Comparison of ENCODE assay signal across 1 cellular context in the genomic region with DNA sequence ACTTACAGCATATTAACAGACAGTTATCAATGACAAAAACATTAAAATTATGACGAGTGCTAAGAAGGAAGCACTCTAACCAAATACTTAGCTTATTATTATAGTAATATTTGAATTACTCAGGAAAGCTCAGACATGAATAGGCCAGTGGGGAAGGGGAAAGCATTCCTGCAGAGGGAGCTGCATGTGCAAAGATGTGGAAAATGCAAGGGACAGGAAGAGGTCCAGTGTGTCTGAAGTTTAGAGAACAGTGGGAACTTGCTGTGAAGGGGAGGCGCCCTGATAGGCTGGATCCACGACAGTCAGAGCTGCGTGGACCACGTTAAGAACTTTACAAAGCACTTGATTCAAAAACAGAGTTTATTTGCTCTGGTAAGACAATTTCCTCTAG.
TF ChIP-seq lines count a peak whose summit lies in the region.

No MANE protein-coding gene starts in this region.

TF ChIP-seq in HepG2, 621 proteins besides CTCF, POLR2A, EP300 and RAD21 (continued from another document and continues in another):
- TF ChIP-seq HMGXB4 (CRISPR knock-in tag; IDR thresholded peaks at IDR 0.05; ENCODE audit: borderline replicate concordance in 1 of 2, low read depth in 1 of 2), result peak in 1 of 2 experiments; percentile 47; a peak in 1 of 4 replicates
- peak; percentile 40; the same call in 1 of the 2 replicates for TF ChIP-seq POLR2G (IDR thresholded peaks at IDR 0.05; ENCODE audit: low read depth, low read length)
- no peak for TF ChIP-seq ZNF564 (CRISPR knock-in tag; IDR thresholded peaks at IDR 0.05)
- no peak for TF ChIP-seq ZNF234 (CRISPR knock-in tag; conservative IDR thresholded peaks at IDR 0.05)
- TF ChIP-seq TFDP1 (CRISPR knock-in tag; IDR thresholded peaks at IDR 0.05; ENCODE audit: borderline replicate concordance), result no peak
- no peak for TF ChIP-seq NFIB (CRISPR knock-in tag; IDR thresholded peaks at IDR 0.05; ENCODE audit: borderline replicate concordance)
- no peak for TF ChIP-seq CBX5 (CRISPR knock-in tag; IDR thresholded peaks at IDR 0.05; ENCODE audit: borderline replicate concordance)
- no peak for TF ChIP-seq ZNF354B (CRISPR knock-in tag; IDR thresholded peaks at IDR 0.05)
- TF ChIP-seq ZNF782 (CRISPR knock-in tag; IDR thresholded peaks at IDR 0.05; ENCODE audit: borderline replicate concordance), result no peak
- TF ChIP-seq ZNF784 (CRISPR knock-in tag; IDR thresholded peaks at IDR 0.05; ENCODE audit: borderline replicate concordance), result no peak
- TF ChIP-seq ZBTB8A (CRISPR knock-in tag; IDR thresholded peaks at IDR 0.05; ENCODE audit: borderline replicate concordance, low read depth), result no peak
- no peak for TF ChIP-seq CCDC6 (CRISPR knock-in tag; IDR thresholded peaks at IDR 0.05)
- TF ChIP-seq RNF2 (conservative IDR thresholded peaks at IDR 0.05; ENCODE audit: low read depth), result no peak
- no peak for TF ChIP-seq DPF2 (CRISPR knock-in tag; IDR thresholded peaks at IDR 0.05; ENCODE audit: borderline replicate concordance, low read depth)
- TF ChIP-seq, protein P1, sequence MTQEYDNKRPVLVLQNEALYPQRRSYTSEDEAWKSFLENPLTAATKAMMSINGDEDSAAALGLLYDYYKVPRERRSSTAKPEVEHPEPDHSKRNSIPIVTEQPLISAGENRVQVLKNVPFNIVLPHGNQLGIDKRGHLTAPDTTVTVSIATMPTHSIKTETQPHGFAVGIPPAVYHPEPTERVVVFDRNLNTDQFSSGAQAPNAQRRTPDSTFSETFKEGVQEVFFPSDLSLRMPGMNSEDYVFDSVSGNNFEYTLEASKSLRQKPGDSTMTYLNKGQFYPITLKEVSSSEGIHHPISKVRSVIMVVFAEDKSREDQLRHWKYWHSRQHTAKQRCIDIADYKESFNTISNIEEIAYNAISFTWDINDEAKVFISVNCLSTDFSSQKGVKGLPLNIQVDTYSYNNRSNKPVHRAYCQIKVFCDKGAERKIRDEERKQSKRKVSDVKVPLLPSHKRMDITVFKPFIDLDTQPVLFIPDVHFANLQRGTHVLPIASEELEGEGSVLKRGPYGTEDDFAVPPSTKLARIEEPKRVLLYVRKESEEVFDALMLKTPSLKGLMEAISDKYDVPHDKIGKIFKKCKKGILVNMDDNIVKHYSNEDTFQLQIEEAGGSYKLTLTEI (CRISPR knock-in tag; conservative IDR thresholded peaks at IDR 0.05), result no peak
- no peak for TF ChIP-seq ZSCAN21 (CRISPR knock-in tag; IDR thresholded peaks at IDR 0.05; ENCODE audit: borderline replicate concordance)
- TF ChIP-seq MTA3 (CRISPR knock-in tag; IDR thresholded peaks at IDR 0.05), result no peak
- no peak for TF ChIP-seq NCOA5 (CRISPR knock-in tag; IDR thresholded peaks at IDR 0.05)
- no peak for TF ChIP-seq JUN (CRISPR knock-in tag; IDR thresholded peaks at IDR 0.05)
- TF ChIP-seq MAF1 (CRISPR knock-in tag; IDR thresholded peaks at IDR 0.05; ENCODE audit: borderline replicate concordance), result no peak
- TF ChIP-seq RERE (CRISPR knock-in tag; IDR thresholded peaks at IDR 0.05; ENCODE audit: low read depth), result no peak
- no peak for TF ChIP-seq ZNF451 (CRISPR knock-in tag; IDR thresholded peaks at IDR 0.05)
- TF ChIP-seq SIX1 (CRISPR knock-in tag; IDR thresholded peaks at IDR 0.05; ENCODE audit: borderline replicate concordance), result no peak
- TF ChIP-seq TEAD3 (CRISPR knock-in tag; optimal IDR thresholded peaks at IDR 0.05; ENCODE audit: borderline replicate concordance), result peak; percentile 47
- no peak for TF ChIP-seq THAP11 (CRISPR knock-in tag; IDR thresholded peaks at IDR 0.05)
- TF ChIP-seq ZNF496 (CRISPR knock-in tag; IDR thresholded peaks at IDR 0.05; ENCODE audit: insufficient replicate concordance), result no peak
- no peak for TF ChIP-seq MXI1 (IDR thresholded peaks at IDR 0.05; ENCODE audit: borderline replicate concordance, low read depth, low read length)
- TF ChIP-seq ZNF280B (CRISPR knock-in tag; IDR thresholded peaks at IDR 0.05; ENCODE audit: borderline replicate concordance), result no peak
- no peak for TF ChIP-seq ZC3H4 (CRISPR knock-in tag; IDR thresholded peaks at IDR 0.05; ENCODE audit: borderline replicate concordance)
- TF ChIP-seq PAF1 (CRISPR knock-in tag; IDR thresholded peaks at IDR 0.05), result no peak
- no peak for TF ChIP-seq SP5 (CRISPR knock-in tag; IDR thresholded peaks at IDR 0.05; ENCODE audit: borderline replicate concordance, low read depth)
- TF ChIP-seq SMC3 (IDR thresholded peaks at IDR 0.05; ENCODE audit: low read length), result peak; percentile 19; the same call in 1 of the 2 replicates
- no peak for TF ChIP-seq SIN3A (IDR thresholded peaks at IDR 0.05; ENCODE audit: borderline replicate concordance, low read depth, low read length)
- TF ChIP-seq SMAD3 (CRISPR knock-in tag; IDR thresholded peaks at IDR 0.05), result no peak
- TF ChIP-seq TBL1XR1 (IDR thresholded peaks at IDR 0.05; ENCODE audit: borderline replicate concordance, low read length, partially characterized antibody), result no peak
- no peak for TF ChIP-seq KDM4B (CRISPR knock-in tag; IDR thresholded peaks at IDR 0.05)
- TF ChIP-seq ZNF615 (CRISPR knock-in tag; IDR thresholded peaks at IDR 0.05; ENCODE audit: borderline replicate concordance), result no peak
- no peak for TF ChIP-seq ZFP62 (CRISPR knock-in tag; IDR thresholded peaks at IDR 0.05)
- TF ChIP-seq, protein P2, sequence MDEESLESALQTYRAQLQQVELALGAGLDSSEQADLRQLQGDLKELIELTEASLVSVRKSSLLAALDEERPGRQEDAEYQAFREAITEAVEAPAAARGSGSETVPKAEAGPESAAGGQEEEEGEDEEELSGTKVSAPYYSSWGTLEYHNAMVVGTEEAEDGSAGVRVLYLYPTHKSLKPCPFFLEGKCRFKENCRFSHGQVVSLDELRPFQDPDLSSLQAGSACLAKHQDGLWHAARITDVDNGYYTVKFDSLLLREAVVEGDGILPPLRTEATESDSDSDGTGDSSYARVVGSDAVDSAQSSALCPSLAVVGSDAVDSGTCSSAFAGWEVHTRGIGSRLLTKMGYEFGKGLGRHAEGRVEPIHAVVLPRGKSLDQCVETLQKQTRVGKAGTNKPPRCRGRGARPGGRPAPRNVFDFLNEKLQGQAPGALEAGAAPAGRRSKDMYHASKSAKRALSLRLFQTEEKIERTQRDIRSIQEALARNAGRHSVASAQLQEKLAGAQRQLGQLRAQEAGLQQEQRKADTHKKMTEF (CRISPR knock-in tag; IDR thresholded peaks at IDR 0.05), result no peak
- TF ChIP-seq SP2 (CRISPR knock-in tag; IDR thresholded peaks at IDR 0.05), result no peak
- TF ChIP-seq, protein P3, sequence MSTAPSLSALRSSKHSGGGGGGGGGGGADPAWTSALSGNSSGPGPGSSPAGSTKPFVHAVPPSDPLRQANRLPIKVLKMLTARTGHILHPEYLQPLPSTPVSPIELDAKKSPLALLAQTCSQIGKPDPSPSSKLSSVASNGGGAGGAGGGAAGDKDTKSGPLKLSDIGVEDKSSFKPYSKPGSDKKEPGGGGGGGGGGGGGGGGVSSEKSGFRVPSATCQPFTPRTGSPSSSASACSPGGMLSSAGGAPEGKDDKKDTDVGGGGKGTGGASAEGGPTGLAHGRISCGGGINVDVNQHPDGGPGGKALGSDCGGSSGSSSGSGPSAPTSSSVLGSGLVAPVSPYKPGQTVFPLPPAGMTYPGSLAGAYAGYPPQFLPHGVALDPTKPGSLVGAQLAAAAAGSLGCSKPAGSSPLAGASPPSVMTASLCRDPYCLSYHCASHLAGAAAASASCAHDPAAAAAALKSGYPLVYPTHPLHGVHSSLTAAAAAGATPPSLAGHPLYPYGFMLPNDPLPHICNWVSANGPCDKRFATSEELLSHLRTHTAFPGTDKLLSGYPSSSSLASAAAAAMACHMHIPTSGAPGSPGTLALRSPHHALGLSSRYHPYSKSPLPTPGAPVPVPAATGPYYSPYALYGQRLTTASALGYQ (CRISPR knock-in tag; IDR thresholded peaks at IDR 0.05), result no peak
- TF ChIP-seq ZBTB7B (CRISPR knock-in tag; IDR thresholded peaks at IDR 0.05), result no peak
- TF ChIP-seq ZMYM4 (CRISPR knock-in tag; IDR thresholded peaks at IDR 0.05), result no peak
- TF ChIP-seq MEIS2 (CRISPR knock-in tag; IDR thresholded peaks at IDR 0.05), result no peak
- TF ChIP-seq CREB1 (IDR thresholded peaks at IDR 0.05), result no peak
- 0 out of 2 replicates have a peak, but pooled peaks have one; percentile 15 for TF ChIP-seq CREB1 (CRISPR knock-in tag; IDR thresholded peaks at IDR 0.05)
